14 cellular contexts compared by ENCODE assay signal in the genomic region with DNA sequence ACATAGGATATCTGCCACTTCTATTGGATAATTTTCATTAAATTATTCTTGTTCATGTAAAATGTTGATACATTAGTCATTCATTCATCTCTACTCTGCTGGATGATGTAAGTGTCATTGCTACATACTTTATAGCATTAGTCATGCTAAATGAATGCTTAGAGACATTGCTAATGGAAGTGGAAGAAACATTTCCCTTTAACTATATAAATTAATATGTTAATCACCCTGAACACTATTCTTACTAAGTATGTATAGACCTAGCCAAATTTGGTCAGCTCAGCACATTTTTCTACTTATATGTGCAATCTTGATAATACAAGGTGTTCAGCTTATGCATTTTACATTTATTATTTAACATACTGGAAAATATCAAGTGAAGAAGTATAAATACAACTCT.
DNase-seq lines count a peak whose midpoint lies in the region; ATAC-seq lines count a peak whose summit lies in the region.
"Had no signal": no experiment of that assay in that cellular context is flagged by ENCODE, and none has a peak within 500 bp of the region (broad histone marks: within the 10 kb centered on the region; RNA-seq: fewer than 3 reads in every experiment).

No MANE protein-coding gene starts in this region.

- no peak for ATAC-seq in GM21367 (IDR thresholded peaks at IDR 0.05; ENCODE audit: unreplicated experiment)
- no peak for ATAC-seq in GM18867 (IDR thresholded peaks at IDR 0.05; ENCODE audit: unreplicated experiment)
- ATAC-seq: heart left ventricle; stimulated activated naive CD8-positive, alpha-beta T cell treated with anti-CD3 and anti-CD28 coated beads, Interleukin-15, Interleukin-2, amounts not matched to agents 100 U/mL and 50 U/mL, for 24 hours had no signal

- peak; percentile 5 for DNase-seq in AG08395 (ENCODE audit: low spot score)
- peak; percentile 71 for DNase-seq in HS-5 (ENCODE audit: low read depth)
- DNase-seq in astrocyte of the hippocampus (ENCODE audit: low read depth, low spot score): peak; percentile 55
- DNase-seq in hepatic stellate cell (ENCODE audit: low spot score): peak; percentile 0
- no peak for DNase-seq in D341Med (ENCODE audit: low spot score)
- no peak for DNase-seq in anterior cingulate cortex (lab: John Stamatoyannopoulos, UW)
- DNase-seq: activated CD4-positive, alpha-beta T cell treated with anti-CD3 and anti-CD28 coated beads, Interleukin-2, amount 50 U/mL, for 1 hour; heart left ventricle; NCI-H2029; posterior cingulate gyrus; stimulated activated CD4-positive, alpha-beta T cell treated with anti-CD3 and anti-CD28 coated beads, Interleukin-2, amount 100 ng/mL, for 48 hours; stimulated activated naive CD8-positive, alpha-beta T cell treated with anti-CD3 and anti-CD28 coated beads, Interleukin-15, Interleukin-2, amounts not matched to agents 100 U/mL and 50 U/mL, for 24 hours had no signal

Comparison
In these comparisons a context has a peak if more than half of its experiments do, and no peak if none do; other contexts are left out.
1. DNase-seq: peak in AG08395 (single experiment), HS-5 (single experiment), astrocyte of the hippocampus (single experiment) and hepatic stellate cell (single experiment); none in D341Med (single experiment) and anterior cingulate cortex (0 of 58).